ENCODE assay signal across 11 cellular contexts in genomic region chr3:48709051-48709461, GRCh38. TPM values are rescaled to one million over a fixed set of nuclear protein-coding genes. Genes with fewer than 3 reads are reported as not detected.
A peak's percentile ranks its signal among the peaks of the same experiment; 100 is the strongest.
DNase-seq lines count a peak whose midpoint lies in the region; ATAC-seq and TF ChIP-seq lines count a peak whose summit lies in the region.
"Had no signal": no experiment of that assay in that cellular context is flagged by ENCODE, and none has a peak within 500 bp of the region (broad histone marks: within the 10 kb centered on the region; RNA-seq: fewer than 3 reads in every experiment).

No MANE protein-coding gene starts in this region.

- H3K4me3 ChIP-seq in BLaER1, result no peak overlapping the region
- no peak overlapping the region for H3K4me3 ChIP-seq in MG63
- peak overlapping the region; percentile 12 for H3K4me3 ChIP-seq in coronary artery
- no peak overlapping the region for H3K4me3 ChIP-seq in neural progenitor cell
- no peak overlapping the region for H3K4me3 ChIP-seq in brain microvascular endothelial cell (ENCODE audit: low read depth, low read length)

- H3K36me3 ChIP-seq in BLaER1 (peaks cover 98% of the 10 kb centered on the region), MG63 (peaks cover 12% of the 10 kb centered on the region), neural progenitor cell (peaks cover 7% of the 10 kb centered on the region), brain microvascular endothelial cell (replicated peaks) (peaks cover 50% of the 10 kb centered on the region)

- DNase-seq in MG63, result peak; percentile 77
- no peak for DNase-seq in coronary artery (ENCODE audit: low spot score)
- no peak for DNase-seq in neural progenitor cell (ENCODE audit: low spot score)
- no peak for DNase-seq in brain microvascular endothelial cell
- DNase-seq in head of caudate nucleus, result no peak
- no peak for DNase-seq in left lobe of liver (ENCODE audit: low spot score)
- DNase-seq: activated T-cell treated with anti-CD3 and anti-CD28 coated beads, Interleukin-2, amount 50 U/mL, for 1 hour; effector CD8-positive, alpha-beta T cell; stimulated activated CD4-positive, alpha-beta T cell treated with anti-CD3 and anti-CD28 coated beads, Interleukin-4, amount 100 ng/mL, for 4 hours had no signal

- H3K79me2 ChIP-seq in neural progenitor cell (ENCODE audit: low read depth), result peaks cover 100% of the 10 kb centered on the region

- H3K27ac ChIP-seq in BLaER1 (no peak overlapping the region), coronary artery (peak overlapping the region in 1 of 2 donors; percentile 54), neural progenitor cell (peak overlapping the region; percentile 35), brain microvascular endothelial cell (no peak overlapping the region)

- no peaks in the 10 kb centered on the region for H3K9me3 Mint-ChIP-seq in neural progenitor cell

- peaks cover 64% of the 10 kb centered on the region for H3K4me1 ChIP-seq in BLaER1
- no peaks in the 10 kb centered on the region for H3K4me1 ChIP-seq in neural progenitor cell

- no peaks in the 10 kb centered on the region for H3K27me3 Mint-ChIP-seq in neural progenitor cell (ENCODE audit: insufficient read depth, low read depth)

- peaks cover 100% of the 10 kb centered on the region for H4K20me1 ChIP-seq in BLaER1
- H4K20me1 ChIP-seq in neural progenitor cell (ENCODE audit: low read depth), result peaks cover 100% of the 10 kb centered on the region

- ATAC-seq in HG02763 (IDR thresholded peaks at IDR 0.05; ENCODE audit: unreplicated experiment) (no peak), left lobe of liver (no peak)

- no peak overlapping the region for H2AFZ ChIP-seq in neural progenitor cell (replicated peaks)

- no peak overlapping the region for H3K27ac Mint-ChIP-seq in neural progenitor cell

- H3K9ac ChIP-seq in BLaER1 (no peak overlapping the region), neural progenitor cell (no peak overlapping the region)

- H3K9me3 ChIP-seq in BLaER1, result no peaks in the 10 kb centered on the region
- H3K9me3 ChIP-seq in MG63, result no peaks in the 10 kb centered on the region
- no peaks in the 10 kb centered on the region for H3K9me3 ChIP-seq in neural progenitor cell (ENCODE audit: low read depth)

- H3F3A ChIP-seq in neural progenitor cell (ENCODE audit: low read depth), result peaks cover 20% of the 10 kb centered on the region

- in situ Hi-C loops in brain microvascular endothelial cell (cut with HindIII; ENCODE audit: low pct_ligation_motif_present, low sequenced_read_pairs), result no loop called here

- H3K4me2 ChIP-seq in BLaER1, result peak overlapping the region; percentile 48
- H3K4me2 ChIP-seq in neural progenitor cell, result no peak overlapping the region

- intact Hi-C loops in head of caudate nucleus (cut with DNase I), result no loop called here

- peaks cover 34% of the 10 kb centered on the region for H3K36me3 Mint-ChIP-seq in neural progenitor cell

- H3K4me3 Mint-ChIP-seq in neural progenitor cell, result no peak overlapping the region

- no peaks in the 10 kb centered on the region for H3K27me3 ChIP-seq in BLaER1
- H3K27me3 ChIP-seq in MG63, result no peaks in the 10 kb centered on the region
- H3K27me3 ChIP-seq in neural progenitor cell, result no peaks in the 10 kb centered on the region
- no peaks in the 10 kb centered on the region for H3K27me3 ChIP-seq in brain microvascular endothelial cell (replicated peaks)

- TF ChIP-seq CTCF in coronary artery (IDR thresholded peaks at IDR 0.05) (no peak), neural progenitor cell (IDR thresholded peaks at IDR 0.05) (no peak), brain microvascular endothelial cell (IDR thresholded peaks at IDR 0.05; ENCODE audit: low read depth, low read length, missing control alignments) (no peak)

- H3K4me1 Mint-ChIP-seq in neural progenitor cell, result peaks cover 11% of the 10 kb centered on the region

RNA-seq across cellular contexts. Expression of gene IP6K2, which starts 8.0 kb away (rescaled TPM):
- 14.6 and 15.9 TPM in 2 replicates for total RNA-seq in MG63 (2014; rRNA removed; shearing (Covaris generic); ENCODE audit: low replicate concordance)
- total RNA-seq in neural progenitor cell (ENCODE audit: low replicate concordance) (130 and 186 TPM in 2 replicates), left lobe of liver (31.1 TPM)

RNA-seq across cellular contexts. Expression of gene NCKIPSD, which starts 23.3 kb away (rescaled TPM):
- total RNA-seq in MG63 (2014; rRNA removed; shearing (Covaris generic); ENCODE audit: low replicate concordance), result 2.0 and 4.8 TPM in 2 replicates
- total RNA-seq in neural progenitor cell (ENCODE audit: low replicate concordance), result 32.8 and 69.1 TPM in 2 replicates
- 12.0 TPM for total RNA-seq in left lobe of liver

RNA-seq across cellular contexts. Expression of gene CELSR3, which starts 46.4 kb away (rescaled TPM):
- total RNA-seq in MG63 (2014; rRNA removed; shearing (Covaris generic); ENCODE audit: low replicate concordance), result 0.05 and 0.16 TPM in 2 replicates
- total RNA-seq in neural progenitor cell (ENCODE audit: low replicate concordance) (9.9 and 22.3 TPM in 2 replicates), left lobe of liver (0.45 TPM)
